1 cellular context compared by ENCODE assay signal in the genomic region with DNA sequence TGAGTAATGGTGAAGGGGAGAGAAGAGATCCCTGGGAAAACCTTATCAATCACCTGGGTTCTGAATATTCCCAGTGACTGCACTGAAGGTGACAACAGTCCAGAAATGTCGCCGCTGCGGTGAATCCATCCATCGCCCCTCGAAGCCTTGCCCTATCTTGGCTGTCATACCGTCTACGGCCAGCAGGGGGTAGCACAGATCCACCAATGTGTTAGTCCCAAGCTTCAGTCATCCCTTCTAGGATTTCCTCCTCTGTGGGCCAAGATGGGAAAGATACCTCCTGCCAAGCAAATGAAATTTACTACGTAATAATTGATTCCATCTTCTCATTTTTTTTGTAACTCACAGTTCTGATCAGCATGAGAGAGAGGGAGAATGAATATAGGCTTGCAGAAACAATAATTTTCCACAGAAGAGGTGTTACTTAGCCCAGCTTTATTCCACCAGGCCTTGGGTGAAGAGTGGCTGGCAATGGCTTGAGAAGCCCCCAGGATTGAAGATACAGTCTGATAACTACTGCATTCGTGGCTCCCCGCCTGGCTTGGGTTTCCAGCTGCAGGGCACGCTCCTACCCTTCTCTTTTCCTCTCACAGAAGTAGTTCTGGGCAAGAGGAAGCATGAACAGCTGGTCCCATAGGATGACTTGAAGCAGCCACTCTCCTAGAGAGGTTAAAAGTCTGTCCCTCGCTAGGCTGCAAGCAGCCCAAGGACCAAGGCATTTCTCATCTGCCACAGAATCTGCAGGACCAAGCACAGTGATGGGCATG.
TF ChIP-seq lines count a peak whose summit lies in the region.

No MANE protein-coding gene starts in this region.

TF ChIP-seq in endothelial cell of umbilical vein, 7 proteins besides CTCF, POLR2A, EP300 and RAD21:
- TF ChIP-seq, protein P1, sequence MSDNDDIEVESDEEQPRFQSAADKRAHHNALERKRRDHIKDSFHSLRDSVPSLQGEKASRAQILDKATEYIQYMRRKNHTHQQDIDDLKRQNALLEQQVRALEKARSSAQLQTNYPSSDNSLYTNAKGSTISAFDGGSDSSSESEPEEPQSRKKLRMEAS (IDR thresholded peaks at IDR 0.05; ENCODE audit: insufficient read depth, insufficient read length): no peak
- TF ChIP-seq GATA2 (IDR thresholded peaks at IDR 0.05; ENCODE audit: insufficient read depth, insufficient read length, low read depth, low read length): peak; percentile 43
- TF ChIP-seq EZH2 (IDR thresholded peaks at IDR 0.05; ENCODE audit: borderline replicate concordance, low read depth, low read length, severe bottlenecking): no peak
